Comparison of ENCODE assay signal across 1 cellular context in the genomic region with DNA sequence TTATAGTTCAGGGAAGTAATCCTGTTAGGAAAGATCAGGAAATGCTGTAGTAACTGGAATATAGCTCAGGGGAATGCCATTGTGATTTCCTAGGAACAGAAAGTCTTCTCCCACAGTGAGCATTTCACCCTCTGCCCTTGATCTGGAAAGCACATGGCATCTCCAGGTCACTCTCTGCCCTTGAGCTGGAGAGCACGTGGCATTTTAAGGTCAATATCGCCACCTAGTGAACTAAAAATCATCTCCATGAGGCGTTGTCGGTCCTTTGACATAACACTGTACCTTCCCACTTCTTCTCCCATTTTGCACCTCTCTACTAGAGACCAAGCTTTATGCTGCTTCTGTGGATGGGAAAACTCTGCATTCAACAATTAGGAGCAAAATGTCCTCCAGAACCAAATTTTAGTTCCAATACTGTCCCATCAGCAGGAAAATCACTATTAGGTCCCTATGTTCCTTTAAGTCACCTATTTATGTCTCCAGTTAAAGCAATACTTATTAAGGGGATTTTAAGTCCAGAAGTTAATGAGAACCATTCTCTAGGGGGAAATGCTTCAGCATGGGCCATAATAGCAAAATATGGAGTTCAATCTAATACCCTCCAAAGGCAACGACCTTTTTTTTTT.
A peak's percentile ranks its signal among the peaks of the same experiment; 100 is the strongest.
TF ChIP-seq lines count a peak whose summit lies in the region.

No MANE protein-coding gene starts in this region.

TF ChIP-seq in K562, 482 proteins besides CTCF, POLR2A, EP300 and RAD21 (continued from another document and continues in another):
- TF ChIP-seq, protein P1, sequence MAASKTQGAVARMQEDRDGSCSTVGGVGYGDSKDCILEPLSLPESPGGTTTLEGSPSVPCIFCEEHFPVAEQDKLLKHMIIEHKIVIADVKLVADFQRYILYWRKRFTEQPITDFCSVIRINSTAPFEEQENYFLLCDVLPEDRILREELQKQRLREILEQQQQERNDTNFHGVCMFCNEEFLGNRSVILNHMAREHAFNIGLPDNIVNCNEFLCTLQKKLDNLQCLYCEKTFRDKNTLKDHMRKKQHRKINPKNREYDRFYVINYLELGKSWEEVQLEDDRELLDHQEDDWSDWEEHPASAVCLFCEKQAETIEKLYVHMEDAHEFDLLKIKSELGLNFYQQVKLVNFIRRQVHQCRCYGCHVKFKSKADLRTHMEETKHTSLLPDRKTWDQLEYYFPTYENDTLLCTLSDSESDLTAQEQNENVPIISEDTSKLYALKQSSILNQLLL (CRISPR knock-in tag; IDR thresholded peaks at IDR 0.05; ENCODE audit: borderline replicate concordance): no peak
- TF ChIP-seq, protein P2, sequence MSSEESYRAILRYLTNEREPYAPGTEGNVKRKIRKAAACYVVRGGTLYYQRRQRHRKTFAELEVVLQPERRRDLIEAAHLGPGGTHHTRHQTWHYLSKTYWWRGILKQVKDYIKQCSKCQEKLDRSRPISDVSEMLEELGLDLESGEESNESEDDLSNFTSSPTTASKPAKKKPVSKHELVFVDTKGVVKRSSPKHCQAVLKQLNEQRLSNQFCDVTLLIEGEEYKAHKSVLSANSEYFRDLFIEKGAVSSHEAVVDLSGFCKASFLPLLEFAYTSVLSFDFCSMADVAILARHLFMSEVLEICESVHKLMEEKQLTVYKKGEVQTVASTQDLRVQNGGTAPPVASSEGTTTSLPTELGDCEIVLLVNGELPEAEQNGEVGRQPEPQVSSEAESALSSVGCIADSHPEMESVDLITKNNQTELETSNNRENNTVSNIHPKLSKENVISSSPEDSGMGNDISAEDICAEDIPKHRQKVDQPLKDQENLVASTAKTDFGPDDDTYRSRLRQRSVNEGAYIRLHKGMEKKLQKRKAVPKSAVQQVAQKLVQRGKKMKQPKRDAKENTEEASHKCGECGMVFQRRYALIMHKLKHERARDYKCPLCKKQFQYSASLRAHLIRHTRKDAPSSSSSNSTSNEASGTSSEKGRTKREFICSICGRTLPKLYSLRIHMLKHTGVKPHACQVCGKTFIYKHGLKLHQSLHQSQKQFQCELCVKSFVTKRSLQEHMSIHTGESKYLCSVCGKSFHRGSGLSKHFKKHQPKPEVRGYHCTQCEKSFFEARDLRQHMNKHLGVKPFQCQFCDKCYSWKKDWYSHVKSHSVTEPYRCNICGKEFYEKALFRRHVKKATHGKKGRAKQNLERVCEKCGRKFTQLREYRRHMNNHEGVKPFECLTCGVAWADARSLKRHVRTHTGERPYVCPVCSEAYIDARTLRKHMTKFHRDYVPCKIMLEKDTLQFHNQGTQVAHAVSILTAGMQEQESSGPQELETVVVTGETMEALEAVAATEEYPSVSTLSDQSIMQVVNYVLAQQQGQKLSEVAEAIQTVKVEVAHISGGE (CRISPR knock-in tag; IDR thresholded peaks at IDR 0.05): no peak
- no peak for TF ChIP-seq NFATC3 (IDR thresholded peaks at IDR 0.05)
- no peak for TF ChIP-seq KHSRP (IDR thresholded peaks at IDR 0.05)
- no peak for TF ChIP-seq NFRKB (IDR thresholded peaks at IDR 0.05; ENCODE audit: low read depth)
- TF ChIP-seq ZNF586 (CRISPR knock-in tag; conservative IDR thresholded peaks at IDR 0.05): no peak
- no peak for TF ChIP-seq ZSCAN29 (IDR thresholded peaks at IDR 0.05)
- TF ChIP-seq MTA1 (IDR thresholded peaks at IDR 0.05; ENCODE audit: borderline replicate concordance): no peak
- TF ChIP-seq SMAD1 (IDR thresholded peaks at IDR 0.05; ENCODE audit: low read depth, low read length, partially characterized antibody): no peak
- TF ChIP-seq KDM1A (IDR thresholded peaks at IDR 0.05): no peak
- TF ChIP-seq, protein P3, sequence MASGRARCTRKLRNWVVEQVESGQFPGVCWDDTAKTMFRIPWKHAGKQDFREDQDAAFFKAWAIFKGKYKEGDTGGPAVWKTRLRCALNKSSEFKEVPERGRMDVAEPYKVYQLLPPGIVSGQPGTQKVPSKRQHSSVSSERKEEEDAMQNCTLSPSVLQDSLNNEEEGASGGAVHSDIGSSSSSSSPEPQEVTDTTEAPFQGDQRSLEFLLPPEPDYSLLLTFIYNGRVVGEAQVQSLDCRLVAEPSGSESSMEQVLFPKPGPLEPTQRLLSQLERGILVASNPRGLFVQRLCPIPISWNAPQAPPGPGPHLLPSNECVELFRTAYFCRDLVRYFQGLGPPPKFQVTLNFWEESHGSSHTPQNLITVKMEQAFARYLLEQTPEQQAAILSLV (tag; IDR thresholded peaks at IDR 0.05): no peak
- no peak for TF ChIP-seq DACH1 (IDR thresholded peaks at IDR 0.05; ENCODE audit: partially characterized antibody)
- TF ChIP-seq, protein P4, sequence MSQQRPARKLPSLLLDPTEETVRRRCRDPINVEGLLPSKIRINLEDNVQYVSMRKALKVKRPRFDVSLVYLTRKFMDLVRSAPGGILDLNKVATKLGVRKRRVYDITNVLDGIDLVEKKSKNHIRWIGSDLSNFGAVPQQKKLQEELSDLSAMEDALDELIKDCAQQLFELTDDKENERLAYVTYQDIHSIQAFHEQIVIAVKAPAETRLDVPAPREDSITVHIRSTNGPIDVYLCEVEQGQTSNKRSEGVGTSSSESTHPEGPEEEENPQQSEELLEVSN (IDR thresholded peaks at IDR 0.05; ENCODE audit: borderline replicate concordance in 1 of 2, extremely low read depth in 1 of 2, insufficient read depth in 1 of 2, insufficient read length in 1 of 2, low read depth in 1 of 2, low read length in 1 of 2, poor library complexity in 1 of 2, severe bottlenecking in 1 of 2): peak; percentile 82 to 83
- no peak for TF ChIP-seq HMG20B (CRISPR knock-in tag; IDR thresholded peaks at IDR 0.05)
- no peak for TF ChIP-seq CTCFL (IDR thresholded peaks at IDR 0.05; ENCODE audit: borderline replicate concordance, insufficient read depth, low read depth, low read length, poor library complexity, severe bottlenecking)
- TF ChIP-seq ZNF695 (CRISPR knock-in tag; IDR thresholded peaks at IDR 0.05): no peak
- no peak for TF ChIP-seq ZNF551 (CRISPR knock-in tag; IDR thresholded peaks at IDR 0.05)
- no peak for TF ChIP-seq TFAP4 (CRISPR knock-in tag; IDR thresholded peaks at IDR 0.05; ENCODE audit: borderline replicate concordance)
- no peak for TF ChIP-seq FOXK1 (CRISPR knock-in tag; IDR thresholded peaks at IDR 0.05; ENCODE audit: borderline replicate concordance)
- TF ChIP-seq TAF7 (tag; IDR thresholded peaks at IDR 0.05): no peak
- no peak for TF ChIP-seq ETV5 (CRISPR knock-in tag; IDR thresholded peaks at IDR 0.05; ENCODE audit: low read depth)
- TF ChIP-seq RB1 (IDR thresholded peaks at IDR 0.05; ENCODE audit: low read depth): 0 out of 2 replicates have a peak, but pooled peaks have one; percentile 21
- no peak for TF ChIP-seq ZKSCAN8 (CRISPR knock-in tag; IDR thresholded peaks at IDR 0.05)
- TF ChIP-seq SMARCA4 (IDR thresholded peaks at IDR 0.05): no peak
- no peak for TF ChIP-seq SMAD4 (CRISPR knock-in tag; conservative IDR thresholded peaks at IDR 0.05)
- no peak for TF ChIP-seq ZNF518B (CRISPR knock-in tag; IDR thresholded peaks at IDR 0.05)
- no peak for TF ChIP-seq YBX1 (IDR thresholded peaks at IDR 0.05)
- no peak for TF ChIP-seq LCOR (CRISPR knock-in tag; IDR thresholded peaks at IDR 0.05)
- TF ChIP-seq NCOA2 (IDR thresholded peaks at IDR 0.05; ENCODE audit: partially characterized antibody in 2 of 2): no peak
- TF ChIP-seq ZNF398 (CRISPR knock-in tag; IDR thresholded peaks at IDR 0.05): no peak
- TF ChIP-seq, protein P5, sequence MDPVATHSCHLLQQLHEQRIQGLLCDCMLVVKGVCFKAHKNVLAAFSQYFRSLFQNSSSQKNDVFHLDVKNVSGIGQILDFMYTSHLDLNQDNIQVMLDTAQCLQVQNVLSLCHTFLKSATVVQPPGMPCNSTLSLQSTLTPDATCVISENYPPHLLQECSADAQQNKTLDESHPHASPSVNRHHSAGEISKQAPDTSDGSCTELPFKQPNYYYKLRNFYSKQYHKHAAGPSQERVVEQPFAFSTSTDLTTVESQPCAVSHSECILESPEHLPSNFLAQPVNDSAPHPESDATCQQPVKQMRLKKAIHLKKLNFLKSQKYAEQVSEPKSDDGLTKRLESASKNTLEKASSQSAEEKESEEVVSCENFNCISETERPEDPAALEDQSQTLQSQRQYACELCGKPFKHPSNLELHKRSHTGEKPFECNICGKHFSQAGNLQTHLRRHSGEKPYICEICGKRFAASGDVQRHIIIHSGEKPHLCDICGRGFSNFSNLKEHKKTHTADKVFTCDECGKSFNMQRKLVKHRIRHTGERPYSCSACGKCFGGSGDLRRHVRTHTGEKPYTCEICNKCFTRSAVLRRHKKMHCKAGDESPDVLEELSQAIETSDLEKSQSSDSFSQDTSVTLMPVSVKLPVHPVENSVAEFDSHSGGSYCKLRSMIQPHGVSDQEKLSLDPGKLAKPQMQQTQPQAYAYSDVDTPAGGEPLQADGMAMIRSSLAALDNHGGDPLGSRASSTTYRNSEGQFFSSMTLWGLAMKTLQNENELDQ (CRISPR knock-in tag; IDR thresholded peaks at IDR 0.05; ENCODE audit: borderline replicate concordance): no peak
